In the genomic region with DNA sequence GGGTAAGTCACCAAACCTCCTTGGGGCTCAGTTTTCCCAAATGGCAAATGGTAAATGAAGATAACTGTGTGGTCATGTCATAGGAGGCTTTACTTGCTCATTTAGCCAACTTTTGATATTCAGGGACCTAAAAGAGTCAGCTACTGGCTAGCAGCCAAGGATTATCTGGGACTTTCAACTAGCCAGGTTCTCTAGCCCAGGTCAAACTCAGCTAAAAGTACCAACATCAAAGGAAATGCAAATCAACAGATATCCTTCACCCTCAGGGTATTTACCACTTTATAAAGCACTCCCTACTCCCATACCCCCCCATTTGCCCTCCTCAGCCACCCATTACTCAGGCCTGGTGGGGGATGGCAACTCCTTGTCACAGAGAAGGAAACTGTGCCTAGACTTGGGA, we compare ENCODE assay signal across 17 cellular contexts. TPM values are rescaled to one million over a fixed set of nuclear protein-coding genes. Genes with fewer than 3 reads are reported as not detected.
"Had no signal": no experiment of that assay in that cellular context is flagged by ENCODE, and none has a peak within 500 bp of the region (broad histone marks: within the 10 kb centered on the region; RNA-seq: fewer than 3 reads in every experiment).

No MANE protein-coding gene starts in this region.

- DNase-seq: activated CD4-positive, alpha-beta T cell treated with anti-CD3 and anti-CD28 coated beads, Interleukin-2, amount 50 U/mL, for 4 hours; activated CD4-positive, CD25-positive, alpha-beta regulatory T cell treated with anti-CD3 and anti-CD28 coated beads, Interleukin-2, amount 50 U/mL, for 72 hours; activated naive CD4-positive, alpha-beta T cell; activated T-cell treated with anti-CD3 and anti-CD28 coated beads for 4 hours; cerebellar nuclear complex; effector memory CD4-positive, alpha-beta T cell; gastrocnemius medialis; heart left ventricle; immature natural killer cell; natural killer cell; stimulated activated CD4-positive, alpha-beta T cell treated with anti-CD3 and anti-CD28 coated beads, Interleukin-2, amount 100 ng/mL, for 48 hours had no signal

- H3K4me1 ChIP-seq: ascending aorta, breast epithelium had no signal

- H3K27ac ChIP-seq: ascending aorta, breast epithelium, gastrocnemius medialis, heart left ventricle, neutrophil had no signal

- ATAC-seq: gastrocnemius medialis; heart left ventricle; natural killer cell; stimulated activated memory B cell treated with anti-CD40 and anti-IgM and Interleukin-4, amounts not matched to agents 10 μg/mL and 1 μg/mL and 100 μg/mL, for 72 hours had no signal

- H3K9me3 ChIP-seq: ascending aorta, breast epithelium, gastrocnemius medialis, heart left ventricle, neutrophil had no signal

- H3K4me3 ChIP-seq: ascending aorta, breast epithelium, gastrocnemius medialis, heart left ventricle had no signal

- H3K36me3 ChIP-seq: ascending aorta, breast epithelium, gastrocnemius medialis, heart left ventricle, neutrophil had no signal

- H3K27me3 ChIP-seq: ascending aorta, gastrocnemius medialis, heart left ventricle, neutrophil had no signal

RNA-seq across cellular contexts. Expression of a gene that starts 32.4 kb away (rescaled TPM):
- total RNA-seq: ascending aorta, fibroblast of lung, renal cortical epithelial cell had no signal
- polyA plus RNA-seq: fibroblast of lung had no signal
